31 cellular contexts compared by ENCODE assay signal in genomic region chr10:132030898-132031463, GRCh38. TPM values are rescaled to one million over a fixed set of nuclear protein-coding genes. Genes with fewer than 3 reads are reported as not detected.
DNase-seq lines count a peak whose midpoint lies in the region; ATAC-seq, FAIRE-seq and TF ChIP-seq lines count a peak whose summit lies in the region.
"Had no signal": no experiment of that assay in that cellular context is flagged by ENCODE, and none has a peak within 500 bp of the region (broad histone marks: within the 10 kb centered on the region; RNA-seq: fewer than 3 reads in every experiment).

No MANE protein-coding gene starts in this region.

- FAIRE-seq in kidney (lab: Jason Lieb, UNC) = no peak
- FAIRE-seq: keratinocyte had no signal

- H3K9ac ChIP-seq in kidney (ENCODE audit: low read length in 2 of 2) = no peak overlapping the region

- no peak overlapping the region for H3K27ac ChIP-seq in kidney (ENCODE audit: low read depth in 2 of 2, low read length in 2 of 2)
- H3K27ac ChIP-seq: 22Rv1, cardiac muscle cell, colonic mucosa, SK-N-MC, testis, vagina had no signal

- H3K4me3 ChIP-seq in kidney (ENCODE audit: low read length in 2 of 2) = no peak overlapping the region
- H3K4me3 ChIP-seq: cardiac muscle cell, colonic mucosa, lung, mucosa of descending colon, SK-N-MC, testis, vagina had no signal

- DNase-seq in DMS 273 (lab: John Stamatoyannopoulos, UW; ENCODE audit: unreplicated experiment) = peak; percentile 4
- no peak for DNase-seq in DMS 273 treated with DMSO at 0.1 percent for 48 hours (lab: John Stamatoyannopoulos, UW)
- peak; percentile 46 for DNase-seq in NCI-H2029 treated with DMSO at 0.1 percent for 48 hours (lab: John Stamatoyannopoulos, UW)
- peak; percentile 75 for DNase-seq in NCI-H345 (lab: John Stamatoyannopoulos, UW)
- DNase-seq in kidney = peak; percentile 1
- DNase-seq in activated CD4-positive, alpha-beta T cell treated with anti-CD3 and anti-CD28 coated beads for 48 hours = no peak
- DNase-seq: activated CD4-positive, alpha-beta T cell treated with anti-CD3 and anti-CD28 coated beads for 1 hour; activated CD8-positive, alpha-beta T cell treated with anti-CD3 and anti-CD28 coated beads, Interleukin-2, amount 10 ng/mL, durations not matched to agents 7 days and 5 days; activated effector memory CD4-positive, alpha-beta T cell treated with Interleukin-2 at 50 U/mL for 16 hours; activated T-cell treated with anti-CD3 and anti-CD28 coated beads for 4 hours; aorta; CD4-positive, alpha-beta T cell; colonic mucosa; effector CD8-positive, alpha-beta T cell; erythroblast; HCEC 1CT; mucosa of descending colon; NCI-H1930; NCI-H82; stimulated activated naive CD4-positive, alpha-beta T cell treated with Interleukin-2 at 50 U/mL for 16 hours; testis had no signal

- H3K4me1 ChIP-seq in kidney (ENCODE audit: control insufficient read depth in 1 of 2, insufficient read depth in 1 of 2, low read depth in 1 of 2, low read length in 2 of 2) = no peaks in the 10 kb centered on the region
- H3K4me1 ChIP-seq: colonic mucosa had no signal

- H3K9me3 ChIP-seq in kidney (ENCODE audit: control insufficient read depth in 1 of 2, low read length in 2 of 2) = no peaks in the 10 kb centered on the region
- H3K9me3 ChIP-seq: colonic mucosa, mucosa of descending colon, testis, vagina had no signal

- no peak for ATAC-seq in HG02970 (IDR thresholded peaks at IDR 0.05; ENCODE audit: low FRiP score, unreplicated experiment)
- ATAC-seq in GM21737 (IDR thresholded peaks at IDR 0.05; ENCODE audit: unreplicated experiment) = no peak
- ATAC-seq: activated CD8-positive, alpha-beta T cell treated with anti-CD3 and anti-CD28 coated beads, Interleukin-2, amount 10 ng/mL, durations not matched to agents 7 days and 5 days; mucosa of descending colon; natural killer cell treated with Interleukin-12 subunit alpha and Interleukin-12 subunit beta and Interleukin-15 and Interleukin-18, amount 100 ng/mL, for 72 hours had no signal

- intact Hi-C loops in kidney (cut with DNase I) = no loop called here

- H3K36me3 ChIP-seq in kidney (ENCODE audit: control insufficient read depth in 1 of 2, insufficient read depth in 2 of 2, low read length in 2 of 2) = no peaks in the 10 kb centered on the region
- H3K36me3 ChIP-seq: cardiac muscle cell, colonic mucosa, vagina had no signal

- no peak for TF ChIP-seq CTCF in kidney (IDR thresholded peaks at IDR 0.05; ENCODE audit: borderline replicate concordance, extremely low read depth, insufficient read depth)

RNA-seq across cellular contexts. Expression of gene JAKMIP3, which starts 34.8 kb away (rescaled TPM):
- total RNA-seq in kidney = 0.16 TPM
- polyA plus RNA-seq in kidney (ENCODE audit: insufficient read depth, low read depth, low replicate concordance) = 0.13 TPM
- total RNA-seq: MCF 10A had no signal

RNA-seq across cellular contexts. Expression of gene BNIP3, which starts 49.3 kb away (rescaled TPM):
- 49.6 TPM for total RNA-seq in kidney
- 75.4 TPM for polyA plus RNA-seq in kidney (ENCODE audit: insufficient read depth, low read depth, low replicate concordance)

Comparison
In these comparisons a context has a peak if more than half of its experiments do, and no peak if none do; other contexts are left out.
1. DNase-seq: peak in DMS 273 (single experiment), NCI-H2029 treated with DMSO at 0.1 percent for 48 hours (single experiment), NCI-H345 (single experiment) and kidney (single experiment); none in DMS 273 treated with DMSO at 0.1 percent for 48 hours (single experiment) and activated CD4-positive, alpha-beta T cell treated with anti-CD3 and anti-CD28 coated beads for 48 hours (single experiment).